8 cellular contexts compared by ENCODE assay signal in the genomic region with DNA sequence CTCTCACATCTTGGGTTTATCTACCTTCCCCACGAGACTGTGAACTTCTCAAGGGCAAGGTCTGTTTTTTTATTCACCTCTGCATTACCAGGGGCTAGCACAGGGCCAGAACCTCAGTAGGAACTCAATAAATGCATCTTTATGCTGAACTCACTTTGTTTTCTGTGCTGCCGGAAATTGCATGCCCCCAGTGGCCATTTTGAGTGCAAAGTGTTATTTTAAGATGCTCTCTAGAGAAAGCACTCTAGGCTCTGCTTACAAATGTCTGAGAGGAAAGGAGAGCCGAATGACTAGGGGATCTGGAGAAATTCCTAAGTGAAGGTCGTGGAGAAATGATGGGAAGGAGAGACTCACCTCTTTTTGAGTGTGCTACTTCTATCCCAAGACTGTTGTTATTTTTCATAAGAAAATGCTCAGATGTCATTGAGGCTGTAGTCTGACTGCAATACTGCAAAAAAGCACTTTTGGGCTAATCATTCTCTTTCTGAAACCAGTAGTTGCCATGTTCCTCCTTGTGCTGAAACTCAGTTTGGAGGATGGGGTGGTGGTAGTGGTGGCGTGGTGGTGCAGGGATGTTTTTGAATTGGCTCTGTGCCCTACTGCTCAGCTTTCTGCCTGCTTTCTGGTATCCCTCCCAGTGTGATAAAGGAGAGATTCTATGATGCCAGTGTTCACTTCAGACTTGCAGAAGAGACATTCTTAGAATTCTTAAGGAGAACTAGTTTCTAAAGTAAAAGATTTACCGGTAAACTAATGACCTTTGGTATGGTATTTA. TPM values are rescaled to one million over a fixed set of nuclear protein-coding genes. Genes with fewer than 3 reads are reported as not detected.
A peak's percentile ranks its signal among the peaks of the same experiment; 100 is the strongest.
DNase-seq lines count a peak whose midpoint lies in the region; ATAC-seq and TF ChIP-seq lines count a peak whose summit lies in the region.

No MANE protein-coding gene starts in this region.

- H3K27me3 Mint-ChIP-seq in CD14-positive monocyte (ENCODE audit: low read depth in 3 of 3) = peaks cover 0 to 2% (median 0%) of the 10 kb centered on the region in 3 donors

- TF ChIP-seq CTCF in CD14-positive monocyte (IDR thresholded peaks at IDR 0.05) (peak; percentile 42), ascending aorta (IDR thresholded peaks at IDR 0.05) (peak in 2 of 3 experiments; percentile 24 to 25)

- H3K27ac ChIP-seq in SJCRH30 (peak overlapping the region; percentile 18; the same call in 1 of the 2 replicates), ascending aorta (peak overlapping the region in 1 of 2 donors; percentile 46)

- H3K9me3 Mint-ChIP-seq in CD14-positive monocyte = no peaks in the 10 kb centered on the region

- no peak for DNase-seq in CD14-positive monocyte (ENCODE audit: low spot score)
- peak; percentile 10 for DNase-seq in GM19238 (ENCODE audit: insufficient read length, low spot score)
- DNase-seq in SJCRH30 = peak in 1 of 2 experiments; percentile 45
- DNase-seq in ascending aorta (ENCODE audit: low spot score in 2 of 2) = no peak
- DNase-seq in medulla oblongata (ENCODE audit: extremely low spot score) = peak; percentile 28
- no peak for DNase-seq in GDM1 (lab: John Stamatoyannopoulos, UW)
- no peak for DNase-seq in AML-193 (lab: John Stamatoyannopoulos, UW)

- H3K9me3 ChIP-seq in SJCRH30 (replicated peaks) (no peaks in the 10 kb centered on the region; the same call in 1 of the 2 replicates), ascending aorta (no peaks in the 10 kb centered on the region)

- peaks cover 51% of the 10 kb centered on the region for H3K4me1 Mint-ChIP-seq in CD14-positive monocyte

- peak; percentile 57 for ATAC-seq in HG03108 (IDR thresholded peaks at IDR 0.05; ENCODE audit: unreplicated experiment)

- peak overlapping the region; percentile 55 to 87 (median 80) for H3K27ac Mint-ChIP-seq in CD14-positive monocyte

- H3K4me3 ChIP-seq in SJCRH30 = no peak overlapping the region
- H3K4me3 ChIP-seq in ascending aorta = no peak overlapping the region

- no peaks in the 10 kb centered on the region for H3K36me3 ChIP-seq in SJCRH30
- no peaks in the 10 kb centered on the region for H3K36me3 ChIP-seq in ascending aorta

- peak overlapping the region; percentile 45 to 64 for H3K4me3 Mint-ChIP-seq in CD14-positive monocyte

- H3K36me3 Mint-ChIP-seq in CD14-positive monocyte = peaks cover 2 to 5% of the 10 kb centered on the region in 2 donors

- H3K4me1 ChIP-seq in SJCRH30 (peaks cover 30% of the 10 kb centered on the region), ascending aorta (peaks cover 0 to 3% of the 10 kb centered on the region in 2 donors)

- no peaks in the 10 kb centered on the region for H3K27me3 ChIP-seq in SJCRH30
- H3K27me3 ChIP-seq in ascending aorta = no peaks in the 10 kb centered on the region

- intact Hi-C loops in CD14-positive monocyte (cut with micrococcal nuclease) (loop anchor here in 1 of 2 donors (5.0 kb wide), 1 partner anchor 40 kb away; the partner anchor contains the start of gene DOCK11), ascending aorta (cut with DNase I) (loop anchor here (5.0 kb wide), 1 partner anchor 40 kb away; the partner anchor contains the start of gene DOCK11)

RNA-seq across cellular contexts. Expression of gene DOCK11, which starts 41.3 kb away (rescaled TPM):
- 10 to 100 TPM; 20.8 to 39.7 TPM for polyA plus RNA-seq in CD14-positive monocyte
- total RNA-seq in SJCRH30 (2014; rRNA removed; shearing (Covaris generic)) = 17.3 and 18.0 TPM in 2 replicates
- total RNA-seq in ascending aorta = 23.0 TPM

Comparison
In these comparisons a context has a peak if more than half of its experiments do, and no peak if none do; other contexts are left out.
1. DNase-seq: peak in GM19238 (single experiment) and medulla oblongata (single experiment); none in CD14-positive monocyte (single experiment), ascending aorta (0 of 2), GDM1 (single experiment) and AML-193 (0 of 2).